Comparison of ENCODE assay signal across 25 cellular contexts in genomic region chr2:181886192-181886591, GRCh38. TPM values are rescaled to one million over a fixed set of nuclear protein-coding genes. Genes with fewer than 3 reads are reported as not detected.
A peak's percentile ranks its signal among the peaks of the same experiment; 100 is the strongest.
DNase-seq lines count a peak whose midpoint lies in the region; ATAC-seq, FAIRE-seq and TF ChIP-seq lines count a peak whose summit lies in the region.
"Had no signal": no experiment of that assay in that cellular context is flagged by ENCODE, and none has a peak within 500 bp of the region (broad histone marks: within the 10 kb centered on the region; RNA-seq: fewer than 3 reads in every experiment).

No MANE protein-coding gene starts in this region.

- TF ChIP-seq POLR2A in IMR-90 (IDR thresholded peaks at IDR 0.05; ENCODE audit: low read depth, low read length) (no peak), GM12892 (IDR thresholded peaks at IDR 0.05; ENCODE audit: low read depth, low read length) (no peak)

- H3K4ac ChIP-seq in IMR-90 (ENCODE audit: low read depth, low read length), result 0 out of 2 replicates have a peak overlapping the region, but pooled peaks have one; percentile 28
- H3K4ac ChIP-seq in neuronal stem cell (ENCODE audit: low read length), result no peak overlapping the region

- DNase-seq in IMR-90 (peak; percentile 66), adipocyte (ENCODE audit: low read depth) (peak; percentile 31), epithelial cell of esophagus (ENCODE audit: low read depth) (peak; percentile 54), neuronal stem cell (ENCODE audit: low spot score) (no peak), GM12892 (ENCODE audit: insufficient read length) (no peak), G401 (ENCODE audit: low spot score) (no peak)
- DNase-seq in activated CD8-positive, alpha-beta memory T cell treated with anti-CD3 and anti-CD28 coated beads, Interleukin-2, amount 50 U/mL, for 4 hours, result no peak
- DNase-seq: activated CD4-positive, CD25-positive, alpha-beta regulatory T cell; activated naive CD4-positive, alpha-beta T cell treated with anti-CD3 and anti-CD28 coated beads for 36 hours; amygdala; C1 segment of cervical spinal cord; DND-41; dorsolateral prefrontal cortex; heart left ventricle; kidney glomerular epithelial cell; lower lobe of right lung; NCI-H1694; NCI-H2171; NCI-H510A treated with DMSO at 0.1 percent for 48 hours; SJCRH30; stimulated activated naive CD4-positive, alpha-beta T cell; T-helper 1 cell had no signal

- no CpG with 5 or more reads among the region's 4 CpGs for WGBS in IMR-90 (ENCODE audit: extremely low coverage in 2 of 2, insufficient read length in 1 of 2), 2 experiments
- WGBS in neuronal stem cell (ENCODE audit: extremely low coverage in 2 of 2, insufficient read length in 2 of 2, insufficient replicate concordance in 1 of 2), 2 donors, result no CpG with 5 or more reads among the region's 4 CpGs

- H4K91ac ChIP-seq in IMR-90 (ENCODE audit: insufficient read depth, low read depth, low read length) (no peak overlapping the region), neuronal stem cell (ENCODE audit: low read depth, low read length, poor library complexity) (no peak overlapping the region)

- 0 out of 4 replicates have a peak, but pooled peaks cover 0 to 1% of the 10 kb centered on the region in 2 experiments for H3K79me1 ChIP-seq in IMR-90 (ENCODE audit: low read depth in 1 of 2, low read length in 2 of 2)
- no peaks in the 10 kb centered on the region for H3K79me1 ChIP-seq in neuronal stem cell (ENCODE audit: low read depth, low read length)

- CTCF ChIA-PET in IMR-90 (lab: Yijun Ruan, JAX), result interaction anchor here (0.6 kb wide), 1 partner anchor 179 kb away, joined by 3 read pairs; no protein-coding TSS in a partner anchor

- BruUV-seq in IMR-90 (replicated peaks; lab: Mats Ljungman, UMichigan), result no TSS peak

- peak overlapping the region; percentile 3; the same call in 1 of the 2 replicates for H2AK5ac ChIP-seq in IMR-90 (ENCODE audit: low read depth, low read length)
- no peak overlapping the region for H2AK5ac ChIP-seq in neuronal stem cell (ENCODE audit: low read depth, low read length)

- H2BK20ac ChIP-seq in IMR-90 (ENCODE audit: low read depth, low read length), result 0 out of 2 replicates have a peak overlapping the region, but pooled peaks have one; percentile 38

- H3K9me3 ChIP-seq in IMR-90 (ENCODE audit: control insufficient read depth, insufficient read depth, low read length) (no peaks in the 10 kb centered on the region), adipocyte (ENCODE audit: control insufficient read depth, low read length) (no peaks in the 10 kb centered on the region), neuronal stem cell (replicated peaks in 1 of 2; ENCODE audit: control insufficient read depth in 2 of 2, insufficient read depth in 1 of 2, low read depth in 1 of 2, low read length in 2 of 2) (no peaks in the 10 kb centered on the region)
- H3K9me3 ChIP-seq: heart left ventricle, lower lobe of right lung, SJCRH30 had no signal

- H2BK15ac ChIP-seq in IMR-90 (ENCODE audit: low read depth, low read length) (peak overlapping the region; percentile 82; the same call in 2 of the 3 replicates), neuronal stem cell (ENCODE audit: low read length) (no peak overlapping the region)

- TF ChIP-seq CTCF in IMR-90 (conservative IDR thresholded peaks at IDR 0.05; ENCODE audit: low read depth, low read length), result no peak
- TF ChIP-seq CTCF in epithelial cell of esophagus (IDR thresholded peaks at IDR 0.05; ENCODE audit: insufficient read depth, low read depth, low read length, missing control alignments), result no peak

- in situ Hi-C loops in IMR-90 (cut with MboI; ENCODE audit: low sequenced_read_pairs) (no loop called here), G401 (cut with HindIII; ENCODE audit: low sequenced_read_pairs) (no loop called here)

- H2BK12ac ChIP-seq in neuronal stem cell (ENCODE audit: low read length), result no peak overlapping the region

- no peak overlapping the region for H2AK9ac ChIP-seq in IMR-90 (replicated peaks; ENCODE audit: low read depth, low read length, poor library complexity)

- H4K5ac ChIP-seq in IMR-90 (ENCODE audit: low read depth, low read length), result peak overlapping the region; percentile 78; the same call in 1 of the 2 replicates

- no peaks in the 10 kb centered on the region for H4K20me1 ChIP-seq in IMR-90 (ENCODE audit: insufficient read depth, low read length)

- peak overlapping the region; percentile 86; the same call in 1 of the 2 replicates for H3K18ac ChIP-seq in IMR-90 (ENCODE audit: low read depth, low read length)
- no peak overlapping the region for H3K18ac ChIP-seq in neuronal stem cell (ENCODE audit: low read length)

- 0 out of 4 replicates have a peak overlapping the region, but pooled peaks of 1 of the 2 experiments have one; percentile 4 for H4K8ac ChIP-seq in IMR-90 (ENCODE audit: low read depth in 2 of 2, low read length in 2 of 2)
- no peak overlapping the region for H4K8ac ChIP-seq in neuronal stem cell (ENCODE audit: low read depth, low read length)

- H3K4me1 ChIP-seq in IMR-90 (ENCODE audit: control insufficient read depth, insufficient read depth, low read length) (peaks cover 6% of the 10 kb centered on the region; the same call in 1 of the 2 replicates), adipocyte (ENCODE audit: control insufficient read depth, insufficient read depth, low read length) (peaks cover 5% of the 10 kb centered on the region), neuronal stem cell (ENCODE audit: control insufficient read depth in 2 of 2, insufficient read depth in 1 of 2, low read depth in 1 of 2, low read length in 2 of 2) (peaks cover 2 to 16% of the 10 kb centered on the region in 2 donors)
- H3K4me1 ChIP-seq: lower lobe of right lung, SJCRH30 had no signal

- H2AFZ ChIP-seq in IMR-90 (replicated peaks; ENCODE audit: low read length, poor library complexity) (no peak overlapping the region), neuronal stem cell (ENCODE audit: low read length) (peak overlapping the region; percentile 70)

- H3K4me2 ChIP-seq in IMR-90 (ENCODE audit: low read depth, low read length), result peak overlapping the region; percentile 66; the same call in 1 of the 2 replicates
- H3K4me2 ChIP-seq in neuronal stem cell (ENCODE audit: insufficient read depth, low read length, poor library complexity, severe bottlenecking), result no peak overlapping the region

- H3K27ac ChIP-seq in IMR-90 (ENCODE audit: insufficient read depth, low read length) (no peak overlapping the region), neuronal stem cell (replicated peaks; ENCODE audit: low read length) (no peak overlapping the region)
- H3K27ac ChIP-seq: lower lobe of right lung, SJCRH30 had no signal

- dilution Hi-C loops in IMR-90 (cut with HindIII; ENCODE audit: low sequenced_read_pairs, unreplicated experiment), result no loop called here

- no peaks in the 10 kb centered on the region for H3K9me1 ChIP-seq in IMR-90 (ENCODE audit: insufficient read depth, low read length)

- H3K56ac ChIP-seq in IMR-90 (ENCODE audit: extremely low read depth, insufficient read depth, low read length), result no peak overlapping the region

- POLR2A ChIA-PET in IMR-90 (lab: Charles Lee; ENCODE audit: unreplicated experiment), result interaction anchor here (0.6 kb wide), 1 partner anchor 173 kb away, joined by 5 read pairs; no protein-coding TSS in a partner anchor

- ATAC-seq in IMR-90 (ENCODE audit: low read depth), result peak; percentile 77
- no peak for ATAC-seq in GM21619 (IDR thresholded peaks at IDR 0.05; ENCODE audit: unreplicated experiment)
- ATAC-seq: heart left ventricle had no signal

- H3K27me3 ChIP-seq in IMR-90 (ENCODE audit: control insufficient read depth, insufficient read depth, low read length), result no peaks in the 10 kb centered on the region
- H3K27me3 ChIP-seq in adipocyte (replicated peaks; ENCODE audit: control insufficient read depth, insufficient read depth, low read length), result no peaks in the 10 kb centered on the region
- H3K27me3 ChIP-seq in neuronal stem cell (ENCODE audit: control insufficient read depth in 3 of 3, insufficient read depth in 3 of 3, low read depth in 1 of 3, low read length in 3 of 3), result no peaks in the 10 kb centered on the region
- H3K27me3 ChIP-seq: dorsolateral prefrontal cortex, heart left ventricle, SJCRH30 had no signal

- TF ChIP-seq RAD21 in IMR-90 (IDR thresholded peaks at IDR 0.05; ENCODE audit: low read length), result no peak

- H2BK5ac ChIP-seq in IMR-90 (ENCODE audit: low read depth, low read length, poor library complexity, severe bottlenecking) (peak overlapping the region; percentile 36), neuronal stem cell (ENCODE audit: low read length) (no peak overlapping the region)

- H3K9ac ChIP-seq in IMR-90 (ENCODE audit: low read depth, low read length) (no peak overlapping the region), adipocyte (ENCODE audit: low read length) (no peak overlapping the region), neuronal stem cell (ENCODE audit: low read depth, low read length, poor library complexity) (no peak overlapping the region)

- H3K14ac ChIP-seq in IMR-90 (replicated peaks; ENCODE audit: low read depth, low read length), result peak overlapping the region; percentile 75
- H3K14ac ChIP-seq in neuronal stem cell (ENCODE audit: low read length), result no peak overlapping the region

- FAIRE-seq in GM12892 (lab: Jason Lieb, UNC), result no peak
- FAIRE-seq: HTR-8/SVneo, urothelium cell line had no signal

- H2BK120ac ChIP-seq in IMR-90 (ENCODE audit: low read depth, low read length) (peak overlapping the region; percentile 23; the same call in 1 of the 2 replicates), neuronal stem cell (ENCODE audit: low read depth, low read length) (no peak overlapping the region)

- H3K23ac ChIP-seq in IMR-90 (ENCODE audit: low read depth, low read length) (no peak overlapping the region), neuronal stem cell (ENCODE audit: low read depth, low read length, poor library complexity) (no peak overlapping the region)

- intact Hi-C loops in IMR-90 (cut with micrococcal nuclease), result no loop called here

- H3K36me3 ChIP-seq in IMR-90 (ENCODE audit: control insufficient read depth, insufficient read depth, low read length) (no peaks in the 10 kb centered on the region), adipocyte (ENCODE audit: control insufficient read depth, insufficient read depth, low read length, severe bottlenecking) (no peaks in the 10 kb centered on the region), neuronal stem cell (replicated peaks in 1 of 2; ENCODE audit: control insufficient read depth in 2 of 2, insufficient read depth in 2 of 2, low read length in 2 of 2) (no peaks in the 10 kb centered on the region)
- H3K36me3 ChIP-seq: heart left ventricle, lower lobe of right lung, SJCRH30 had no signal

- no peak overlapping the region for H3K4me3 ChIP-seq in IMR-90 (ENCODE audit: insufficient read depth, low read depth, low read length)
- H3K4me3 ChIP-seq in adipocyte (ENCODE audit: low read length), result no peak overlapping the region
- no peak overlapping the region for H3K4me3 ChIP-seq in epithelial cell of esophagus (ENCODE audit: low read length)
- H3K4me3 ChIP-seq in neuronal stem cell (ENCODE audit: low read length in 2 of 2), result no peak overlapping the region
- H3K4me3 ChIP-seq: dorsolateral prefrontal cortex, heart left ventricle, lower lobe of right lung, SJCRH30 had no signal

RNA-seq across cellular contexts. Expression of gene ITPRID2, which starts 5.3 kb away (rescaled TPM):
- total RNA-seq in IMR-90 (2012; rRNA removed), result 168 and 187 TPM in 2 replicates
- polyA plus RNA-seq in IMR-90 (2012; rRNA removed), result 61.6 and 74.1 TPM in 2 replicates
- 28.0 and 39.0 TPM in 2 replicates for polyA plus RNA-seq in IMR-90 (2012; cell fraction: cytosol; rRNA removed)
- polyA plus RNA-seq in IMR-90 (2012; cell fraction: nucleus; rRNA removed; ENCODE audit: low replicate concordance), result 35.1 and 131 TPM in 2 replicates
- polyA plus RNA-seq in neuronal stem cell (2013, experiment 1 of 2), result 17.1 TPM
- 18.2 TPM for polyA plus RNA-seq in neuronal stem cell (2013, experiment 2 of 2)
- 15.9 TPM for polyA plus RNA-seq in GM12892 (2012; ENCODE audit: missing spikeins)
- 0.55 and 1.0 TPM in 2 replicates for total RNA-seq in G401 (2014; rRNA removed; shearing (Covaris generic))

Comparison
In these comparisons a context has a peak if more than half of its experiments do, and no peak if none do; other contexts are left out.
1. DNase-seq: peak in IMR-90 (single experiment), adipocyte (single experiment) and epithelial cell of esophagus (single experiment); none in neuronal stem cell (single experiment), GM12892 (single experiment), activated CD8-positive, alpha-beta memory T cell treated with anti-CD3 and anti-CD28 coated beads, Interleukin-2, amount 50 U/mL, for 4 hours (single experiment) and G401 (single experiment).
2. RNA of gene ITPRID2, which starts 5.3 kb away (total RNA-seq): 168 to 187 TPM in IMR-90; 0.55 to 1.0 TPM in G401; every median in the first group is over 10 times any median in the second.